In genomic region chr19:40190891-40191835, GRCh38 we compare ENCODE assay signal across 8 cellular contexts. TPM values are rescaled to one million over a fixed set of nuclear protein-coding genes. Genes with fewer than 3 reads are reported as not detected.
DNase-seq lines count a peak whose midpoint lies in the region; ATAC-seq, FAIRE-seq and TF ChIP-seq lines count a peak whose summit lies in the region.

MAP3K10 (plus strand) TSS chr19:40191426; CDS start chr19:40192032, 606 bp downstream.

- H3K36me3 Mint-ChIP-seq in endothelial cell (ENCODE audit: low read depth, unreplicated experiment), result no peaks in the 10 kb centered on the region

- peaks cover 2% of the 10 kb centered on the region for H3K27me3 Mint-ChIP-seq in endothelial cell (ENCODE audit: unreplicated experiment)

- peak within 1 kb of the TSS; percentile 87 for H3K4me3 ChIP-seq in BE2C (ENCODE audit: low read depth, low read length)

- peak; percentile 77 for ATAC-seq in HG03439 (IDR thresholded peaks at IDR 0.05; ENCODE audit: unreplicated experiment)

- no peaks in the 10 kb centered on the region for H3K4me1 ChIP-seq in BE2C

- H3K36me3 ChIP-seq in BE2C, result no peaks in the 10 kb centered on the region

- no peaks in the 10 kb centered on the region for H3K9me3 ChIP-seq in BE2C

- FAIRE-seq in GM19239 (lab: Jason Lieb, UNC), result no peak

- TF ChIP-seq CTCF in BE2C (IDR thresholded peaks at IDR 0.05; ENCODE audit: low read depth, low read length) (no peak), endothelial cell (IDR thresholded peaks at IDR 0.05; ENCODE audit: unreplicated experiment) (no peak)

- H3K27me3 ChIP-seq in BE2C, result no peaks in the 10 kb centered on the region

- H3K4me3 Mint-ChIP-seq in endothelial cell (ENCODE audit: unreplicated experiment), result peak within 1 kb of the TSS; percentile 93

- H3K9me3 Mint-ChIP-seq in endothelial cell (ENCODE audit: unreplicated experiment), result no peaks in the 10 kb centered on the region

- DNase-seq in BE2C (peak; percentile 81), GM19239 (ENCODE audit: insufficient read length, low spot score) (peak; percentile 94), NOMO-1 treated with dmso at 0.1 percent for 144 hours (lab: John Stamatoyannopoulos, UW; ENCODE audit: unreplicated experiment) (peak; percentile 39), endothelial cell (ENCODE audit: low spot score) (peak; percentile 69), midbrain (lab: John Stamatoyannopoulos, UW) (peak; percentile 84)
- peak; percentile 13 for DNase-seq in activated CD8-positive, alpha-beta memory T cell treated with anti-CD3 and anti-CD28 coated beads, Interleukin-2, amount 50 U/mL, for 1 hour (ENCODE audit: extremely low read depth)
- peak; percentile 46 to 51 for DNase-seq in stimulated activated CD8-positive, alpha-beta memory T cell treated with anti-CD3 and anti-CD28 coated beads, Interleukin-2, amount 100 ng/mL, for 1 hour (ENCODE audit: low read depth in 2 of 2)

- H3K27ac Mint-ChIP-seq in endothelial cell (ENCODE audit: unreplicated experiment), result no peak within 1 kb of the TSS

- H3K4me1 Mint-ChIP-seq in endothelial cell (ENCODE audit: unreplicated experiment), result peaks cover 3% of the 10 kb centered on the region

RNA-seq across cellular contexts. Expression of gene MAP3K10, which starts in this region (rescaled TPM):
- polyA plus RNA-seq in BE2C (2012; ENCODE audit: insufficient read depth, insufficient read length, low read depth), result 24.1 TPM
- 20.6 TPM for total RNA-seq in endothelial cell (ENCODE audit: unreplicated experiment)

Comparison
In these comparisons a context has a peak if more than half of its experiments do, and no peak if none do; other contexts are left out.
1. Peak in every context shown above with its lines: DNase-seq, ATAC-seq and H3K4me3 ChIP-seq.
2. DNase-seq: peak in every context shown above with its lines; median percentile 94 in GM19239; 84 in midbrain; 81 in BE2C; 69 in endothelial cell; 48 in stimulated activated CD8-positive, alpha-beta memory T cell treated with anti-CD3 and anti-CD28 coated beads, Interleukin-2, amount 100 ng/mL, for 1 hour; 39 in NOMO-1 treated with dmso at 0.1 percent for 144 hours; 13 in activated CD8-positive, alpha-beta memory T cell treated with anti-CD3 and anti-CD28 coated beads, Interleukin-2, amount 50 U/mL, for 1 hour.